ENCODE assay signal across 35 cellular contexts in the genomic region with DNA sequence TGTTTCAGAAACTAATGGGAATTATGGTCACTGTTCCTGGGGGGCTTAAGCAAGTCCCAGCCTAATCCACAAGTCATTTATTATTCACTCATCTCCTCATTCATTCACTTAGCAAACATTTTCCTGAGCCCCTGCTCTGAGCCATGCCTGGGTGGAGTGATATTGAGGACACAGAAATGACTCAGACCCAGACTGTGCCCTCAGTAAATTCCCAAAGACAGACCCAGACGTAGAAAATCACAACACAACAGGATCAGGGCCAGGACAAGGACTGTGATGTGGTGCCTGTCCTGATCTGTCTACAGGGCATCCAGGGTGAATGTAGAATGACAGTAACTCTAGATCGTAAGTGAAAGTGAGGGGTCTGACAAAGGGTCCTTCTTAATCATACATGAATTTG. TPM values are rescaled to one million over a fixed set of nuclear protein-coding genes. Genes with fewer than 3 reads are reported as not detected.
DNase-seq lines count a peak whose midpoint lies in the region; TF ChIP-seq lines count a peak whose summit lies in the region.
"Had no signal": no experiment of that assay in that cellular context is flagged by ENCODE, and none has a peak within 500 bp of the region (broad histone marks: within the 10 kb centered on the region; RNA-seq: fewer than 3 reads in every experiment).

No MANE protein-coding gene starts in this region.

- peak overlapping the region in 1 of 2 donors; percentile 41 for H3K27ac ChIP-seq in breast epithelium
- H3K27ac ChIP-seq: SJSA1, suprapubic skin had no signal

- H3K27me3 Mint-ChIP-seq in MCF 10A (ENCODE audit: insufficient read depth, unreplicated experiment) (no peaks in the 10 kb centered on the region), brain (peaks cover 10% of the 10 kb centered on the region)

- BruUV-seq in MCF 10A (replicated peaks; lab: Mats Ljungman, UMichigan) = no TSS peak

- TF ChIP-seq POLR2A in breast epithelium (IDR thresholded peaks at IDR 0.05) = no peak

- no peaks in the 10 kb centered on the region for H3K27me3 ChIP-seq in breast epithelium
- H3K27me3 ChIP-seq: BE2C, dorsolateral prefrontal cortex, gastroesophageal sphincter, SJSA1, suprapubic skin, upper lobe of left lung had no signal

- H3K9me3 ChIP-seq in breast epithelium = no peaks in the 10 kb centered on the region
- H3K9me3 ChIP-seq: gastroesophageal sphincter, lower lobe of right lung, mucosa of descending colon, SJSA1, suprapubic skin, upper lobe of left lung had no signal

- H3K4me1 ChIP-seq in breast epithelium = peaks cover 0 to 4% of the 10 kb centered on the region in 2 donors

- POLR2A ChIA-PET in MCF 10A (lab: Yijun Ruan, JAX) = no interaction called here

- no peaks in the 10 kb centered on the region for H3K9me3 Mint-ChIP-seq in MCF 10A (ENCODE audit: unreplicated experiment)
- H3K9me3 Mint-ChIP-seq in brain = peaks cover 0 to 4% (median 0%) of the 10 kb centered on the region in 5 experiments

- DNase-seq in MCF 10A (ENCODE audit: unreplicated experiment) (no peak), breast epithelium (ENCODE audit: low spot score in 2 of 2) (no peak), kidney tubule cell (ENCODE audit: low spot score) (peak; percentile 24), SIG-M5 treated with dmso at 0.1 percent for 504 hours (lab: John Stamatoyannopoulos, UW; ENCODE audit: unreplicated experiment) (no peak), NOMO-1 (lab: John Stamatoyannopoulos, UW; ENCODE audit: unreplicated experiment in 2 of 2) (no peak), NCI-H2081 treated with DMSO at 0.1 percent for 48 hours (lab: John Stamatoyannopoulos, UW) (no peak), NCI-H748 (lab: John Stamatoyannopoulos, UW; ENCODE audit: unreplicated experiment) (no peak)
- DNase-seq: activated CD4-positive, alpha-beta T cell treated with anti-CD3 and anti-CD28 coated beads, Interleukin-2, amount 50 U/mL, for 1 hour; activated CD8-positive, alpha-beta memory T cell treated with anti-CD3 and anti-CD28 coated beads, Interleukin-2, amount 10 ng/mL, durations not matched to agents 7 days and 5 days; activated gamma-delta T cell; activated T-cell treated with anti-CD3 and anti-CD28 coated beads, Interleukin-2, amount 50 U/mL, for 4 hours; BE2C; CD8-positive, alpha-beta T cell; cerebellar nuclear complex; dorsolateral prefrontal cortex; KG1; kidney glomerular epithelial cell; lower lobe of right lung; mucosa of descending colon; NCI-H1417 treated with DMSO at 0.1 percent for 48 hours; NCI-H2029 treated with DMSO at 0.1 percent for 48 hours; NCI-H226; NCI-H526 treated with DMSO at 0.1 percent for 48 hours; small intestine; stimulated activated naive CD4-positive, alpha-beta T cell; T-cell; upper lobe of left lung had no signal

- H3K4me3 Mint-ChIP-seq in MCF 10A (ENCODE audit: unreplicated experiment) (no peak overlapping the region), brain (peak overlapping the region in 4 of 5 experiments; percentile 21 to 64 (median 39))
- H3K4me3 Mint-ChIP-seq: activated CD8-positive, alpha-beta memory T cell treated with anti-CD3 and anti-CD28 coated beads, Interleukin-2, amount 10 ng/mL, durations not matched to agents 7 days and 5 days; activated T-cell treated with anti-CD3 and anti-CD28 coated beads, Interleukin-2, amount 50 U/mL, for 4 hours; CD8-positive, alpha-beta T cell; GM23338; natural killer cell treated with Interleukin-12 subunit alpha and Interleukin-12 subunit beta and Interleukin-15 and Interleukin-18, amount 100 ng/mL, for 72 hours; T-cell had no signal

- H3K27ac Mint-ChIP-seq in MCF 10A (ENCODE audit: low read depth, unreplicated experiment) (peak overlapping the region; percentile 71), brain (peak overlapping the region in 1 of 5 experiments; percentile 62)
- H3K27ac Mint-ChIP-seq: activated CD8-positive, alpha-beta memory T cell treated with anti-CD3 and anti-CD28 coated beads, Interleukin-2, amount 10 ng/mL, durations not matched to agents 7 days and 5 days; CD8-positive, alpha-beta T cell; GM23338; natural killer cell treated with Interleukin-12 subunit alpha and Interleukin-12 subunit beta and Interleukin-15 and Interleukin-18, amount 100 ng/mL, for 72 hours; T-cell had no signal

- no peaks in the 10 kb centered on the region for H3K36me3 ChIP-seq in breast epithelium
- H3K36me3 ChIP-seq: BE2C, gastroesophageal sphincter, lower lobe of right lung, suprapubic skin, upper lobe of left lung had no signal

- TF ChIP-seq CTCF in MCF 10A (IDR thresholded peaks at IDR 0.05; ENCODE audit: unreplicated experiment) = no peak
- no peak for TF ChIP-seq CTCF in breast epithelium (IDR thresholded peaks at IDR 0.05)
- no peak for TF ChIP-seq CTCF in brain (conservative IDR thresholded peaks at IDR 0.05)

- H3K4me1 Mint-ChIP-seq in MCF 10A (ENCODE audit: insufficient read depth, unreplicated experiment) (peaks cover 24% of the 10 kb centered on the region), brain (peaks cover 36% of the 10 kb centered on the region)

- no peak overlapping the region for H3K4me3 ChIP-seq in breast epithelium
- H3K4me3 ChIP-seq: gastroesophageal sphincter, GM23338, lower lobe of right lung, mucosa of descending colon, SJSA1, suprapubic skin, upper lobe of left lung had no signal

- intact Hi-C loops in MCF 10A (cut with micrococcal nuclease) (no loop called here), breast epithelium (cut with DNase I; ENCODE audit: low total_unique reads) (no loop called here)

- peaks cover 8% of the 10 kb centered on the region for H3K36me3 Mint-ChIP-seq in MCF 10A (ENCODE audit: insufficient read depth, unreplicated experiment)
- no peaks in the 10 kb centered on the region for H3K36me3 Mint-ChIP-seq in brain
- H3K36me3 Mint-ChIP-seq: CD8-positive, alpha-beta T cell had no signal

- CTCF ChIA-PET in MCF 10A (lab: Yijun Ruan, JAX) = no interaction called here

RNA-seq across cellular contexts. Expression of gene SPACA6, which starts 7.0 kb away (rescaled TPM):
- total RNA-seq in MCF 10A (2022) (13.1 and 18.1 TPM in 2 replicates), breast epithelium (10 to 100 TPM in 2 of 3 donors, 1 to 10 TPM in 1; 9.1 to 29.3 (median 27.2) TPM)
- 5.9 TPM for polyA plus RNA-seq in brain (ENCODE audit: insufficient read depth, low read depth, low replicate concordance)

RNA-seq across cellular contexts. Expression of gene HAS1, which starts 37.6 kb away (rescaled TPM):
- 0.34 and 0.42 TPM in 2 replicates for total RNA-seq in MCF 10A (2022)
- 10 to 100 TPM in 1 of 3 donors, 1 to 10 TPM in 1, under 1 TPM in 1; 0.33 to 61.8 (median 4.2) TPM for total RNA-seq in breast epithelium
- 0.92 TPM for polyA plus RNA-seq in brain (ENCODE audit: insufficient read depth, low read depth, low replicate concordance)
- total RNA-seq: A673; activated CD8-positive, alpha-beta memory T cell treated with anti-CD3 and anti-CD28 coated beads, Interleukin-2, amount 10 ng/mL, durations not matched to agents 7 days and 5 days; activated T-cell treated with anti-CD3 and anti-CD28 coated beads, Interleukin-2, amount 50 U/mL, for 4 hours; CD8-positive, alpha-beta T cell; Daoy; lower lobe of right lung; natural killer cell treated with Interleukin-12 subunit alpha and Interleukin-12 subunit beta and Interleukin-15 and Interleukin-18, amount 100 ng/mL, for 72 hours; SJSA1; T-cell had no signal

RNA-seq across cellular contexts. Expression of gene SIGLEC14, which starts 39.5 kb away (rescaled TPM):
- total RNA-seq in MCF 10A (2022) (not detected in 2 replicates), breast epithelium (1 to 10 TPM in 2 of 3 donors, not detected in 1; 2.0 to 5.9 TPM)
- 0.34 TPM for polyA plus RNA-seq in brain (ENCODE audit: insufficient read depth, low read depth, low replicate concordance)
- total RNA-seq: A673; activated T-cell treated with anti-CD3 and anti-CD28 coated beads, Interleukin-2, amount 50 U/mL, for 4 hours; CD8-positive, alpha-beta T cell; GM23338; natural killer cell treated with Interleukin-12 subunit alpha and Interleukin-12 subunit beta and Interleukin-15 and Interleukin-18, amount 100 ng/mL, for 72 hours; SJSA1 had no signal
- polyA plus RNA-seq: GM23338 had no signal

RNA-seq across cellular contexts. Expression of gene SIGLEC5, which starts 56.0 kb away (rescaled TPM):
- not detected in 2 replicates for total RNA-seq in MCF 10A (2022)
- 1 to 10 TPM in 2 of 3 donors, not detected in 1; 1.6 to 1.8 TPM for total RNA-seq in breast epithelium
- polyA plus RNA-seq in brain (ENCODE audit: insufficient read depth, low read depth, low replicate concordance) = 0.44 TPM
- total RNA-seq: A673; activated CD8-positive, alpha-beta memory T cell treated with anti-CD3 and anti-CD28 coated beads, Interleukin-2, amount 10 ng/mL, durations not matched to agents 7 days and 5 days; CD8-positive, alpha-beta T cell; Daoy; GM23338; SJSA1 had no signal
- polyA plus RNA-seq: GM23338, small intestine had no signal
